In the genomic region with DNA sequence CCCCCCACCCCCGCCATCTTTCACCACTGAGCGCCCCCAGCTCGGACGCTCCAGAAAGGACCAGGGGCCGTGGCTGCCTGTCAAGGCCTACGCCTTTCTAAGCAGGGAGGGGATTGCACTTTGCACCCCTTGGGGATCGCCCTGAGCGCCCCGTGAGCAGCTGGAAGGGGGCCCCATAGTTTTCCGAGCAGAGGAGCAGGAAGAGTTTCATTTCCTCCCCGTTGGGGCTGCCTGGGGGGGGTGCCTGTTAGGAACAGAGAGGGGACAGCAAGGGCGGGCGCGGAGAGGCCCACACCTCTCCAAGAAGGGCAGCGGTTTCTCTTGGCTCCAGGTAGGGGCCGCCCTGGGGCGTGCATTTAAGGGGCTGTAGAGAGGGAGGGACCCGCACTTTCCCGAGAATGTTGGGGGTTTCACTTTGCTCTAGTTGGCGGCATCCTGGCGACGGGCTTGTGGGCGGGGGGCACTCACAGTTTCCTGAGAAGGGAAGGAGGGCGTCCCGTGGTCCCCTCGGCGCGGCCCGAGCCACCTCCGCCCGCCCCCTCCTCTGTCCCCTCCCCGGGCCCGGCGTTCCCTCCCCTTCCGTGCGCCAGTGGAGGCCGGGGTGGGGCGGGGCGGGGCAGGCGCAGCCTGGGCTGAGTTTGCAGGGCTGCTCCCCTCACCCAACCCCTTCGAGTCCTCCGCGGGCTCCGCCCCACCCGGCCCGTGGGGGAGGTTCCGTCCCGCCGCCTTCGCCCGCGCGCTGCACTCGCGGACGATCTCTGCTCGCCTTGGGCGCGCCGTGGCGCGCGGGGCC, we compare ENCODE assay signal across 8 cellular contexts.
A peak's percentile ranks its signal among the peaks of the same experiment; 100 is the strongest.
DNase-seq lines count a peak whose midpoint lies in the region; ATAC-seq and TF ChIP-seq lines count a peak whose summit lies in the region.

No MANE protein-coding gene starts in this region.

- peak overlapping the region; percentile 52 to 75 for H3K27ac Mint-ChIP-seq in natural killer cell treated with Interleukin-12 subunit alpha and Interleukin-12 subunit beta and Interleukin-15 and Interleukin-18, amount 100 ng/mL, for 72 hours

- H3K27ac ChIP-seq in C4-2B (peak overlapping the region; percentile 75), esophagus muscularis mucosa (replicated peaks in 1 of 4) (peak overlapping the region; percentile 76 to 85 (median 82)), stomach (peak overlapping the region; percentile 84 to 90 (median 89))

- TF ChIP-seq CTCF in C4-2B (conservative IDR thresholded peaks at IDR 0.05) (no peak), GM20000 (IDR thresholded peaks at IDR 0.05; ENCODE audit: extremely low read depth, missing control alignments) (no peak), esophagus muscularis mucosa (IDR thresholded peaks at IDR 0.05) (no peak), stomach (IDR thresholded peaks at IDR 0.05) (no peak)

- 0% methylated on average over 8 of the region's 63 CpGs for WGBS in esophagus muscularis mucosa
- WGBS in stomach, 5 donors, result 0 to 2% (median 1%) methylated on average over 13 to 60 of the region's 63 CpGs

- H3K4me1 ChIP-seq in esophagus muscularis mucosa (peaks cover 3 to 29% (median 26%) of the 10 kb centered on the region in 4 donors), stomach (peaks cover 4 to 28% (median 26%) of the 10 kb centered on the region in 4 donors)

- ATAC-seq in natural killer cell treated with Interleukin-12 subunit alpha and Interleukin-12 subunit beta and Interleukin-15 and Interleukin-18, amount 100 ng/mL, for 72 hours, result peak; percentile 98 to 99

- no peak for TF ChIP-seq EP300 in esophagus muscularis mucosa (IDR thresholded peaks at IDR 0.05)
- no peak for TF ChIP-seq EP300 in stomach (IDR thresholded peaks at IDR 0.05)

- H3K9me3 ChIP-seq in esophagus muscularis mucosa (no peaks in the 10 kb centered on the region), stomach (no peaks in the 10 kb centered on the region)

- H3K36me3 Mint-ChIP-seq in natural killer cell treated with Interleukin-12 subunit alpha and Interleukin-12 subunit beta and Interleukin-15 and Interleukin-18, amount 100 ng/mL, for 72 hours, result peaks cover 8% of the 10 kb centered on the region

- H3K9me3 Mint-ChIP-seq in natural killer cell treated with Interleukin-12 subunit alpha and Interleukin-12 subunit beta and Interleukin-15 and Interleukin-18, amount 100 ng/mL, for 72 hours, result peaks cover 8% of the 10 kb centered on the region

- no peaks in the 10 kb centered on the region for H3K27me3 Mint-ChIP-seq in natural killer cell treated with Interleukin-12 subunit alpha and Interleukin-12 subunit beta and Interleukin-15 and Interleukin-18, amount 100 ng/mL, for 72 hours

- peaks cover 27 to 40% of the 10 kb centered on the region in 2 donors for H3K4me1 Mint-ChIP-seq in natural killer cell treated with Interleukin-12 subunit alpha and Interleukin-12 subunit beta and Interleukin-15 and Interleukin-18, amount 100 ng/mL, for 72 hours (ENCODE audit: low read depth in 2 of 2)

- H3K36me3 ChIP-seq in esophagus muscularis mucosa (peaks cover 0 to 4% (median 1%) of the 10 kb centered on the region in 4 donors), stomach (peaks cover 0 to 5% (median 0%) of the 10 kb centered on the region in 4 donors)

- peak overlapping the region; percentile 87 for H3K4me3 Mint-ChIP-seq in natural killer cell treated with Interleukin-12 subunit alpha and Interleukin-12 subunit beta and Interleukin-15 and Interleukin-18, amount 100 ng/mL, for 72 hours

- H3K27me3 ChIP-seq in esophagus muscularis mucosa, result no peaks in the 10 kb centered on the region
- H3K27me3 ChIP-seq in stomach, result no peaks in the 10 kb centered on the region

- DNase-seq in GM20000 (ENCODE audit: low spot score), result peak; percentile 97
- DNase-seq in HT1080 (ENCODE audit: low read depth), result peak; percentile 79
- peak; percentile 71 to 74 for DNase-seq in activated CD8-positive, alpha-beta memory T cell treated with anti-CD3 and anti-CD28 coated beads for 4 hours (ENCODE audit: low read depth in 2 of 2)
- peak; percentile 95 for DNase-seq in esophagus muscularis mucosa (ENCODE audit: extremely low spot score)
- peak; percentile 89 for DNase-seq in natural killer cell treated with Interleukin-12 subunit alpha and Interleukin-12 subunit beta and Interleukin-15 and Interleukin-18, amount 100 ng/mL, for 72 hours (ENCODE audit: low spot score)
- DNase-seq in stomach, result peak; percentile 89
- DNase-seq in SHP77 (lab: John Stamatoyannopoulos, UW), result no peak

- intact Hi-C loops in esophagus muscularis mucosa (cut with DNase I), result loop anchor here (5.0 kb wide), 1 partner anchor 1157 kb away; the partner anchor contains the start of gene ASMTL
- intact Hi-C loops in stomach (cut with DNase I; ENCODE audit: low total_unique reads), result loop anchor here (10.0 kb wide), 1 partner anchor 1154 kb away; the partner anchor contains the start of gene ASMTL

- peak overlapping the region; percentile 70 to 94 (median 76) for H3K4me3 ChIP-seq in esophagus muscularis mucosa
- H3K4me3 ChIP-seq in stomach, result peak overlapping the region; percentile 62 to 91 (median 86)

- TF ChIP-seq POLR2A in esophagus muscularis mucosa (IDR thresholded peaks at IDR 0.05; ENCODE audit: low read depth), result no peak
- no peak for TF ChIP-seq POLR2A in stomach (IDR thresholded peaks at IDR 0.05)

Comparison
In these comparisons a context has a peak if more than half of its experiments do, and no peak if none do; other contexts are left out.
1. DNase-seq: peak in GM20000 (single experiment), HT1080 (single experiment), activated CD8-positive, alpha-beta memory T cell treated with anti-CD3 and anti-CD28 coated beads for 4 hours (2 of 2), esophagus muscularis mucosa (single experiment), natural killer cell treated with Interleukin-12 subunit alpha and Interleukin-12 subunit beta and Interleukin-15 and Interleukin-18, amount 100 ng/mL, for 72 hours (single experiment) and stomach (single experiment); none in SHP77 (0 of 2).
2. Peak in every context shown above with its lines, with median percentiles within 50 percentile points of each other: H3K27ac ChIP-seq.